ENCODE assay signal across 8 cellular contexts in the genomic region with DNA sequence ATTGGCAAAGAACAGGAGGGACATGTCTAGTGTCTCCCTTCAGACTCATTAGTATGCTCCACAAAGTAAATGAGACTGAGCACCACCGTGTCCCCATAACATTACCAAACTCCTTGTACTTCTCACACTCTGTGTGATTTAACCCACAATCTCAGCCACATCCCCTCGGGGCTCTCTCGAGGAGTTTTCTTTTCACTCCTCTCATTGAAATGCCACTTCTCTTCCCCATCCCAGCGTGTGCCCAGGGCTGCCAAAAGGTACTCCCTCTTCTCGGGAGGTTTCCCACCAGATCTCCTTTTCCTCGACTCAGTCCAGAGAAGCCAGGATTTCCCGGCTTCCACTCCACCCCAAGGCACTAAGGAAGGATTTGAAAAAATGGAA. TPM values are rescaled to one million over a fixed set of nuclear protein-coding genes. Genes with fewer than 3 reads are reported as not detected.
A peak's percentile ranks its signal among the peaks of the same experiment; 100 is the strongest.
DNase-seq lines count a peak whose midpoint lies in the region; ATAC-seq and TF ChIP-seq lines count a peak whose summit lies in the region.

No MANE protein-coding gene starts in this region.

- H3K27me3 Mint-ChIP-seq in CD4-positive, CD25-positive, alpha-beta regulatory T cell = peaks cover 72% of the 10 kb centered on the region
- H3K27me3 Mint-ChIP-seq in stimulated activated naive CD8-positive, alpha-beta T cell treated with anti-CD3 and anti-CD28 coated beads, Interleukin-15, Interleukin-2, amounts not matched to agents 100 ng/mL and 50 ng/mL, for 24 hours = peaks cover 28% of the 10 kb centered on the region

- H3K36me3 Mint-ChIP-seq in CD4-positive, CD25-positive, alpha-beta regulatory T cell = no peaks in the 10 kb centered on the region
- H3K36me3 Mint-ChIP-seq in stimulated activated naive CD8-positive, alpha-beta T cell treated with anti-CD3 and anti-CD28 coated beads, Interleukin-15, Interleukin-2, amounts not matched to agents 100 ng/mL and 50 ng/mL, for 24 hours (ENCODE audit: low read depth) = no peaks in the 10 kb centered on the region

- no peaks in the 10 kb centered on the region for H3K36me3 ChIP-seq in CD4-positive, CD25-positive, alpha-beta regulatory T cell (ENCODE audit: control insufficient read depth, insufficient read depth, low read length)
- no peaks in the 10 kb centered on the region for H3K36me3 ChIP-seq in adrenal gland (replicated peaks in 1 of 2)
- H3K36me3 ChIP-seq in iPS-20b (ENCODE audit: insufficient read depth, low read depth, low read length) = peaks cover 6% of the 10 kb centered on the region; the same call in 1 of the 2 replicates

- H3K9me3 ChIP-seq in CD4-positive, CD25-positive, alpha-beta regulatory T cell (ENCODE audit: control insufficient read depth in 2 of 2, low read length in 2 of 2) = no peaks in the 10 kb centered on the region
- no peaks in the 10 kb centered on the region for H3K9me3 ChIP-seq in adrenal gland (replicated peaks in 1 of 3)
- no peaks in the 10 kb centered on the region for H3K9me3 ChIP-seq in iPS-20b (ENCODE audit: insufficient read depth, low read depth, low read length)

- TF ChIP-seq CTCF in adrenal gland (IDR thresholded peaks at IDR 0.05) = no peak

- peaks cover 22% of the 10 kb centered on the region for H3K27me3 ChIP-seq in CD4-positive, CD25-positive, alpha-beta regulatory T cell (ENCODE audit: control insufficient read depth, insufficient read depth, low read length)
- H3K27me3 ChIP-seq in adrenal gland (no peaks in the 10 kb centered on the region), iPS-20b (ENCODE audit: insufficient read depth, low read length) (no peaks in the 10 kb centered on the region)

- H3K9me3 Mint-ChIP-seq in CD4-positive, CD25-positive, alpha-beta regulatory T cell = no peaks in the 10 kb centered on the region
- no peaks in the 10 kb centered on the region for H3K9me3 Mint-ChIP-seq in stimulated activated naive CD8-positive, alpha-beta T cell treated with anti-CD3 and anti-CD28 coated beads, Interleukin-15, Interleukin-2, amounts not matched to agents 100 ng/mL and 50 ng/mL, for 24 hours

- no peak for ATAC-seq in CD4-positive, CD25-positive, alpha-beta regulatory T cell (ENCODE audit: low read depth in 2 of 2)
- no peak for ATAC-seq in HG02970 (IDR thresholded peaks at IDR 0.05; ENCODE audit: low FRiP score, unreplicated experiment)

- peak overlapping the region; percentile 88; the same call in 1 of the 2 replicates for H3K9ac ChIP-seq in iPS-20b (ENCODE audit: low read depth, low read length)

- DNase-seq in CD4-positive, CD25-positive, alpha-beta regulatory T cell = no peak
- DNase-seq in HuH-7.5 (ENCODE audit: low spot score) (peak; percentile 43), adrenal gland (peak in 2 of 7 donors; percentile 24), mucosa of gallbladder (ENCODE audit: low spot score) (no peak)
- no peak for DNase-seq in activated effector memory CD4-positive, alpha-beta T cell treated with anti-CD3 and anti-CD28 coated beads, Interleukin-2, amount 50 U/mL, for 16 hours

- intact Hi-C loops in adrenal gland (cut with DNase I) = loop anchor here in 1 of 2 donors (10.0 kb wide), 1 partner anchor 63 kb away; no protein-coding TSS in a partner anchor

- H3K4me3 Mint-ChIP-seq in CD4-positive, CD25-positive, alpha-beta regulatory T cell = peak overlapping the region; percentile 88 to 94 (median 91)
- peak overlapping the region; percentile 84 for H3K4me3 Mint-ChIP-seq in stimulated activated naive CD8-positive, alpha-beta T cell treated with anti-CD3 and anti-CD28 coated beads, Interleukin-15, Interleukin-2, amounts not matched to agents 100 ng/mL and 50 ng/mL, for 24 hours

- 0 to 1% (median 1%) methylated on average over 7 of the region's 7 CpGs for WGBS in adrenal gland, 4 donors

- no peak overlapping the region for H3K4me3 ChIP-seq in CD4-positive, CD25-positive, alpha-beta regulatory T cell (ENCODE audit: low read depth, low read length)
- H3K4me3 ChIP-seq in adrenal gland (peak overlapping the region; percentile 68 to 98 (median 76)), iPS-20b (ENCODE audit: low read length) (peak overlapping the region; percentile 99)

- peak overlapping the region in 2 of 3 donors; percentile 74 to 76 for H3K27ac Mint-ChIP-seq in CD4-positive, CD25-positive, alpha-beta regulatory T cell
- H3K27ac Mint-ChIP-seq in stimulated activated naive CD8-positive, alpha-beta T cell treated with anti-CD3 and anti-CD28 coated beads, Interleukin-15, Interleukin-2, amounts not matched to agents 100 ng/mL and 50 ng/mL, for 24 hours = peak overlapping the region; percentile 68

- peaks cover 0 to 22% (median 8%) of the 10 kb centered on the region in 4 donors for H3K4me1 Mint-ChIP-seq in CD4-positive, CD25-positive, alpha-beta regulatory T cell
- peaks cover 15% of the 10 kb centered on the region for H3K4me1 Mint-ChIP-seq in stimulated activated naive CD8-positive, alpha-beta T cell treated with anti-CD3 and anti-CD28 coated beads, Interleukin-15, Interleukin-2, amounts not matched to agents 100 ng/mL and 50 ng/mL, for 24 hours (ENCODE audit: low read depth)

- no peak for TF ChIP-seq POLR2A in adrenal gland (IDR thresholded peaks at IDR 0.05)

- peak overlapping the region; percentile 19 for H3K27ac ChIP-seq in CD4-positive, CD25-positive, alpha-beta regulatory T cell (ENCODE audit: insufficient read depth, low read length, poor library complexity, severe bottlenecking)
- H3K27ac ChIP-seq in adrenal gland = peak overlapping the region; percentile 42 to 96 (median 84)
- peak overlapping the region; percentile 10 for H3K27ac ChIP-seq in iPS-20b (ENCODE audit: low read length)

- peaks cover 15% of the 10 kb centered on the region for H3K4me1 ChIP-seq in CD4-positive, CD25-positive, alpha-beta regulatory T cell (ENCODE audit: control insufficient read depth, insufficient read depth, low read length, poor library complexity, severe bottlenecking)
- H3K4me1 ChIP-seq in adrenal gland (replicated peaks in 1 of 2) = peaks cover 9 to 19% of the 10 kb centered on the region in 2 donors
- H3K4me1 ChIP-seq in iPS-20b (ENCODE audit: insufficient read depth, low read length) = peaks cover 16% of the 10 kb centered on the region

RNA-seq across cellular contexts. Expression of a gene that starts 1.1 kb away (rescaled TPM):
- total RNA-seq in CD4-positive, CD25-positive, alpha-beta regulatory T cell = 0.52 TPM
- under 1 TPM in 1 of 4 donors, not detected in 3; 0.25 TPM for polyA plus RNA-seq in CD4-positive, CD25-positive, alpha-beta regulatory T cell
- 10 to 100 TPM; 52.0 to 86.6 (median 73.6) TPM for total RNA-seq in adrenal gland
- 10 to 100 TPM; 15.7 to 48.7 (median 28.5) TPM for polyA plus RNA-seq in adrenal gland
- total RNA-seq in mucosa of gallbladder = 81.1 TPM

Comparison
In these comparisons a context has a peak if more than half of its experiments do, and no peak if none do; other contexts are left out.
1. H3K27ac ChIP-seq: peak in every context shown above with its lines; median percentile 84 in adrenal gland; 19 in CD4-positive, CD25-positive, alpha-beta regulatory T cell; 10 in iPS-20b.
2. RNA of a gene that starts 1.1 kb away (total RNA-seq): 81.1 TPM in mucosa of gallbladder (single experiment) and 52.0 to 86.6 TPM in adrenal gland; 0.52 TPM in CD4-positive, CD25-positive, alpha-beta regulatory T cell (single experiment); every median in the first group is over 10 times any median in the second.